ENCODE assay signal across 21 cellular contexts in genomic region chr3:153339065-153339464, GRCh38.
"Had no signal": no experiment of that assay in that cellular context is flagged by ENCODE, and none has a peak within 500 bp of the region (broad histone marks: within the 10 kb centered on the region; RNA-seq: fewer than 3 reads in every experiment).

No MANE protein-coding gene starts in this region.

- H3K9me2 ChIP-seq: SK-N-SH had no signal

- H3K4me3 ChIP-seq: body of pancreas, heart left ventricle, lower lobe of right lung, pancreas, suprapubic skin had no signal

- H3K4me2 ChIP-seq: SK-N-SH had no signal

- H3K9ac ChIP-seq: SK-N-SH had no signal

- H3K36me3 ChIP-seq: heart left ventricle, lower lobe of right lung, pancreas, suprapubic skin had no signal

- H3K27ac ChIP-seq: body of pancreas, lower lobe of right lung, suprapubic skin had no signal

- DNase-seq: activated CD4-positive, alpha-beta T cell treated with anti-CD3 and anti-CD28 coated beads for 1 hour; activated CD4-positive, alpha-beta T cell treated with anti-CD3 and anti-CD28 coated beads, Interleukin-2, amount 50 U/mL, for 4 hours; activated naive CD4-positive, alpha-beta T cell treated with anti-CD3 and anti-CD28 coated beads, Interleukin-2, amount 10 ng/mL, durations not matched to agents 7 days and 5 days; activated T-cell treated with anti-CD3 and anti-CD28 coated beads, Interleukin-2, amount 50 U/mL, for 1 hour; body of pancreas; central memory CD4-positive, alpha-beta T cell; cortex of kidney; effector CD8-positive, alpha-beta T cell; heart left ventricle; left cardiac atrium; lower lobe of right lung; pancreas; retina; SK-N-SH; small intestine; stimulated activated CD4-positive, alpha-beta T cell treated with anti-CD3 and anti-CD28 coated beads, Interleukin-4, amount 100 ng/mL, for 4 hours; stimulated activated CD8-positive, alpha-beta memory T cell treated with anti-CD3 and anti-CD28 coated beads, Interleukin-4, amount 100 ng/mL, for 48 hours; stimulated activated naive CD8-positive, alpha-beta T cell treated with anti-CD3 and anti-CD28 coated beads, Interleukin-15, Interleukin-2, amounts not matched to agents 100 U/mL and 50 U/mL, for 24 hours; T-helper 1 cell; trophoblast cell had no signal

- H3K9me3 ChIP-seq: body of pancreas, lower lobe of right lung, pancreas, SK-N-SH, suprapubic skin had no signal

- H3K27me3 ChIP-seq: body of pancreas, heart left ventricle, pancreas, suprapubic skin had no signal

- H3K4me1 ChIP-seq: body of pancreas, lower lobe of right lung, pancreas, suprapubic skin had no signal
